ENCODE assay signal across 11 cellular contexts in genomic region chr21:33760641-33761103, GRCh38.
DNase-seq lines count a peak whose midpoint lies in the region; ATAC-seq and TF ChIP-seq lines count a peak whose summit lies in the region.
"Had no signal": no experiment of that assay in that cellular context is flagged by ENCODE, and none has a peak within 500 bp of the region (broad histone marks: within the 10 kb centered on the region; RNA-seq: fewer than 3 reads in every experiment).

No MANE protein-coding gene starts in this region.

- CTCF ChIA-PET in activated CD8-positive, alpha-beta T cell treated with anti-CD3 and anti-CD28 coated beads, Interleukin-2, amount 10 ng/mL, durations not matched to agents 7 days and 5 days (lab: Charles Lee), result no interaction called here

- H3K4me1 Mint-ChIP-seq in activated CD8-positive, alpha-beta T cell treated with anti-CD3 and anti-CD28 coated beads, Interleukin-2, amount 10 ng/mL, durations not matched to agents 7 days and 5 days (ENCODE audit: low read depth), result no peaks in the 10 kb centered on the region

- H3K4me3 ChIP-seq in WERI-Rb-1 (ENCODE audit: low read depth, low read length) (no peak overlapping the region), left ventricle myocardium inferior (peak overlapping the region; percentile 34)

- TF ChIP-seq CTCF in WERI-Rb-1 (IDR thresholded peaks at IDR 0.05; ENCODE audit: low read depth, low read length) (no peak), left ventricle myocardium inferior (IDR thresholded peaks at IDR 0.05; ENCODE audit: borderline replicate concordance) (no peak)

- peaks cover 17% of the 10 kb centered on the region for H3K4me1 ChIP-seq in left ventricle myocardium inferior

- no peak overlapping the region for H3K4me3 Mint-ChIP-seq in activated CD8-positive, alpha-beta T cell treated with anti-CD3 and anti-CD28 coated beads, Interleukin-2, amount 10 ng/mL, durations not matched to agents 7 days and 5 days

- DNase-seq in GM04503 (ENCODE audit: low read depth), result peak; percentile 90
- no peak for DNase-seq in WERI-Rb-1
- DNase-seq in left ventricle myocardium inferior, result no peak
- peak; percentile 74 for DNase-seq in smooth muscle cell of the brain vasculature (ENCODE audit: low read depth, low spot score)
- no peak for DNase-seq in activated CD8-positive, alpha-beta T cell treated with anti-CD3 and anti-CD28 coated beads, Interleukin-2, amount 10 ng/mL, durations not matched to agents 7 days and 5 days
- DNase-seq in NCI-H2029 (lab: John Stamatoyannopoulos, UW), result no peak
- no peak for DNase-seq in NCI-H446 (lab: John Stamatoyannopoulos, UW)
- DNase-seq: activated CD8-positive, alpha-beta memory T cell treated with anti-CD3 and anti-CD28 coated beads, Interleukin-2, amount 50 U/mL, for 48 hours; NCI-H1417 treated with DMSO at 0.1 percent for 48 hours; stimulated activated CD4-positive, alpha-beta T cell treated with anti-CD3 and anti-CD28 coated beads, Interleukin-4, amount 100 ng/mL, for 24 hours had no signal

- ATAC-seq in GM21515 (IDR thresholded peaks at IDR 0.05; ENCODE audit: unreplicated experiment), result no peak
- ATAC-seq in activated CD8-positive, alpha-beta T cell treated with anti-CD3 and anti-CD28 coated beads, Interleukin-2, amount 10 ng/mL, durations not matched to agents 7 days and 5 days, result no peak

- peak overlapping the region; percentile 73 for H3K27ac ChIP-seq in WERI-Rb-1
- H3K27ac ChIP-seq in left ventricle myocardium inferior (replicated peaks), result peak overlapping the region; percentile 65

- no peaks in the 10 kb centered on the region for H3K27me3 Mint-ChIP-seq in activated CD8-positive, alpha-beta T cell treated with anti-CD3 and anti-CD28 coated beads, Interleukin-2, amount 10 ng/mL, durations not matched to agents 7 days and 5 days (ENCODE audit: low read depth)

- H3K9me3 ChIP-seq in WERI-Rb-1 (ENCODE audit: severe bottlenecking), result no peaks in the 10 kb centered on the region
- H3K9me3 ChIP-seq in left ventricle myocardium inferior (replicated peaks), result no peaks in the 10 kb centered on the region

- H3K27me3 ChIP-seq in WERI-Rb-1 (ENCODE audit: insufficient read depth, low read depth, severe bottlenecking) (no peaks in the 10 kb centered on the region), left ventricle myocardium inferior (ENCODE audit: low read depth) (no peaks in the 10 kb centered on the region)

- H3K27ac Mint-ChIP-seq in activated CD8-positive, alpha-beta T cell treated with anti-CD3 and anti-CD28 coated beads, Interleukin-2, amount 10 ng/mL, durations not matched to agents 7 days and 5 days, result no peak overlapping the region

- POLR2A ChIA-PET in activated CD8-positive, alpha-beta T cell treated with anti-CD3 and anti-CD28 coated beads, Interleukin-2, amount 10 ng/mL, durations not matched to agents 7 days and 5 days (lab: Charles Lee), result no interaction called here

- no peaks in the 10 kb centered on the region for H3K9me3 Mint-ChIP-seq in activated CD8-positive, alpha-beta T cell treated with anti-CD3 and anti-CD28 coated beads, Interleukin-2, amount 10 ng/mL, durations not matched to agents 7 days and 5 days (ENCODE audit: insufficient read depth)

- H3K36me3 ChIP-seq in WERI-Rb-1, result peaks cover 9% of the 10 kb centered on the region
- peaks cover 10% of the 10 kb centered on the region for H3K36me3 ChIP-seq in left ventricle myocardium inferior

- H3K36me3 Mint-ChIP-seq in activated CD8-positive, alpha-beta T cell treated with anti-CD3 and anti-CD28 coated beads, Interleukin-2, amount 10 ng/mL, durations not matched to agents 7 days and 5 days (ENCODE audit: low read depth), result no peaks in the 10 kb centered on the region

- intact Hi-C loops in left ventricle myocardium inferior (cut with micrococcal nuclease), result no loop called here

Comparison
In these comparisons a context has a peak if more than half of its experiments do, and no peak if none do; other contexts are left out.
1. DNase-seq: peak in GM04503 (single experiment) and smooth muscle cell of the brain vasculature (single experiment); none in WERI-Rb-1 (single experiment), left ventricle myocardium inferior (single experiment), activated CD8-positive, alpha-beta T cell treated with anti-CD3 and anti-CD28 coated beads, Interleukin-2, amount 10 ng/mL, durations not matched to agents 7 days and 5 days (single experiment), NCI-H2029 (single experiment) and NCI-H446 (0 of 2).